ENCODE assay signal across 8 cellular contexts in genomic region chr2:11778923-11779757, GRCh38. TPM values are rescaled to one million over a fixed set of nuclear protein-coding genes. Genes with fewer than 3 reads are reported as not detected.
DNase-seq lines count a peak whose midpoint lies in the region; FAIRE-seq and TF ChIP-seq lines count a peak whose summit lies in the region.

No MANE protein-coding gene starts in this region.

- no peak overlapping the region for H3K27ac Mint-ChIP-seq in HFFc6

- H3K27me3 ChIP-seq in ascending aorta: no peaks in the 10 kb centered on the region
- H3K27me3 ChIP-seq in small intestine (ENCODE audit: control insufficient read depth in 2 of 2, insufficient read depth in 2 of 2, low read length in 2 of 2): no peaks in the 10 kb centered on the region

- intact Hi-C loops in ascending aorta (cut with DNase I): loop anchor here (1.0 to 2.0 kb wide), 3 partner anchors 32 to 301 kb away; partner anchors contain the start of gene LPIN1

- peaks cover 8% of the 10 kb centered on the region for H3K36me3 Mint-ChIP-seq in HFFc6 (ENCODE audit: low read depth)

- H3K27ac ChIP-seq in ascending aorta: no peak overlapping the region
- H3K27ac ChIP-seq in small intestine (ENCODE audit: low read depth in 1 of 2, low read length in 1 of 2): peak overlapping the region; percentile 56 to 72

- WGBS in small intestine, 3 donors: 16 to 21% (median 21%) methylated on average over 19 to 23 of the region's 23 CpGs

- no peak for FAIRE-seq in small intestine (lab: Jason Lieb, UNC)

- H3K9me3 ChIP-seq in ascending aorta: no peaks in the 10 kb centered on the region
- H3K9me3 ChIP-seq in small intestine (ENCODE audit: control insufficient read depth, low read depth): no peaks in the 10 kb centered on the region

- H3K9me3 Mint-ChIP-seq in HFFc6: no peaks in the 10 kb centered on the region

- peaks cover 3 to 4% of the 10 kb centered on the region in 2 donors for H3K4me1 ChIP-seq in ascending aorta
- H3K4me1 ChIP-seq in small intestine (ENCODE audit: control insufficient read depth in 2 of 2, insufficient read depth in 1 of 2, low read depth in 1 of 2, low read length in 1 of 2): peaks cover 5 to 8% of the 10 kb centered on the region in 2 donors

- H3K4me1 Mint-ChIP-seq in HFFc6 (ENCODE audit: low read depth): peaks cover 36% of the 10 kb centered on the region

- peaks cover 39 to 43% of the 10 kb centered on the region in 2 donors for H3K36me3 ChIP-seq in ascending aorta
- H3K36me3 ChIP-seq in small intestine (ENCODE audit: control insufficient read depth in 2 of 2, insufficient read depth in 2 of 2, low read length in 2 of 2): peaks cover 8 to 11% of the 10 kb centered on the region in 2 donors

- DNase-seq in NCI-H1436 (lab: John Stamatoyannopoulos, UW) (peak; percentile 58), NCI-H1436 treated with DMSO at 0.1 percent for 48 hours (lab: John Stamatoyannopoulos, UW) (no peak), HFFc6 (peak; percentile 36), MV-4-11 (lab: John Stamatoyannopoulos, UW) (peak; percentile 52), T-helper 22 cell (ENCODE audit: low read depth) (peak; percentile 69), ascending aorta (ENCODE audit: low spot score in 2 of 2) (peak in 1 of 2 donors; percentile 79), hippocampal formation (lab: John Stamatoyannopoulos, UW) (peak; percentile 70), small intestine (peak; percentile 71)

- no peaks in the 10 kb centered on the region for H3K27me3 Mint-ChIP-seq in HFFc6 (ENCODE audit: insufficient read depth)

- peak; percentile 99 for TF ChIP-seq CTCF in HFFc6 (IDR thresholded peaks at IDR 0.05)
- TF ChIP-seq CTCF in ascending aorta (IDR thresholded peaks at IDR 0.05): peak; percentile 94 to 99 (median 94)

- H3K4me3 ChIP-seq in ascending aorta (no peak overlapping the region), small intestine (ENCODE audit: low read depth in 1 of 2, low read length in 2 of 2) (no peak overlapping the region)

- peak overlapping the region; percentile 55; the same call in 1 of the 2 replicates for H3K4me3 Mint-ChIP-seq in HFFc6

RNA-seq across cellular contexts. Expression of gene LPIN1, which starts 32.7 kb away (rescaled TPM):
- 10 to 100 TPM; 17.5 to 22.9 (median 20.7) TPM for total RNA-seq in HFFc6 (2021; fragmentation: NEBNext Ultra II Directional; extraction: Animal tissue kit (Norgen Biotek cat#: 25700))
- total RNA-seq in ascending aorta: 13.8 TPM
- 10 to 100 TPM in 1 of 3 donors, 1 to 10 TPM in 2; 7.2 to 17.1 (median 7.8) TPM for polyA plus RNA-seq in small intestine

Comparison
In these comparisons a context has a peak if more than half of its experiments do, and no peak if none do; other contexts are left out.
1. H3K27ac ChIP-seq: peak in small intestine (2 of 2); none in ascending aorta (0 of 2).